8 cellular contexts compared by ENCODE assay signal in genomic region chr19:9818734-9819589, GRCh38. TPM values are rescaled to one million over a fixed set of nuclear protein-coding genes. Genes with fewer than 3 reads are reported as not detected.
DNase-seq lines count a peak whose midpoint lies in the region; ATAC-seq and TF ChIP-seq lines count a peak whose summit lies in the region.

Gene FBXL12, minus strand, starts transcription at chr19:9819079. Its CDS starts 266 bp downstream, at chr19:9818813.

- peak; percentile 99 for DNase-seq in GM06990 (ENCODE audit: extremely low read depth, insufficient read length)
- peak; percentile 98 for DNase-seq in NCI-H1092 treated with DMSO at 0.1 percent for 48 hours (lab: John Stamatoyannopoulos, UW)
- peak; percentile 99 for DNase-seq in SKM-1 (lab: John Stamatoyannopoulos, UW; ENCODE audit: unreplicated experiment)
- DNase-seq in activated naive CD4-positive, alpha-beta T cell treated with anti-CD3 and anti-CD28 coated beads, Interleukin-2, amount 50 U/mL, for 72 hours (ENCODE audit: low spot score in 2 of 2) = peak; percentile 100
- peak; percentile 100 for DNase-seq in globus pallidus (ENCODE audit: low spot score)
- peak; percentile 100 for DNase-seq in occipital lobe (lab: John Stamatoyannopoulos, UW)

- H3K27ac Mint-ChIP-seq in activated naive CD4-positive, alpha-beta T cell treated with anti-CD3 and anti-CD28 coated beads, Interleukin-2, amount 50 U/mL, for 72 hours = peak within 1 kb of the TSS; percentile 95 to 97

- H3K4me3 ChIP-seq in GM06990 (replicated peaks; ENCODE audit: low read depth, low read length) = peak within 1 kb of the TSS; percentile 94

- H3K27me3 ChIP-seq in GM06990 (replicated peaks; ENCODE audit: control insufficient read depth, insufficient read depth, low read length) = no peaks in the 10 kb centered on the region

- H3K36me3 ChIP-seq in GM06990 (ENCODE audit: control insufficient read depth, insufficient read depth, low read length) = peaks cover 2% of the 10 kb centered on the region

- no peak for TF ChIP-seq CTCF in GM06990 (IDR thresholded peaks at IDR 0.05; ENCODE audit: insufficient read depth, low read length, poor library complexity, severe bottlenecking)

- ATAC-seq in HG02588 (IDR thresholded peaks at IDR 0.05; ENCODE audit: unreplicated experiment) = peak; percentile 83
- ATAC-seq in activated naive CD4-positive, alpha-beta T cell treated with anti-CD3 and anti-CD28 coated beads, Interleukin-2, amount 50 U/mL, for 72 hours = peak; percentile 87 to 90

- H3K27ac ChIP-seq in temporal lobe (ENCODE audit: low read depth, low read length) = peak within 1 kb of the TSS; percentile 77

- peaks cover 4 to 9% of the 10 kb centered on the region in 2 donors for H3K9me3 Mint-ChIP-seq in activated naive CD4-positive, alpha-beta T cell treated with anti-CD3 and anti-CD28 coated beads, Interleukin-2, amount 50 U/mL, for 72 hours

- H3K36me3 Mint-ChIP-seq in activated naive CD4-positive, alpha-beta T cell treated with anti-CD3 and anti-CD28 coated beads, Interleukin-2, amount 50 U/mL, for 72 hours = peaks cover 12 to 38% of the 10 kb centered on the region in 2 donors

RNA-seq across cellular contexts. Expression of gene FBXL12, which starts in this region (rescaled TPM):
- 10 to 100 TPM; 30.7 to 36.0 TPM for total RNA-seq in activated naive CD4-positive, alpha-beta T cell treated with anti-CD3 and anti-CD28 coated beads, Interleukin-2, amount 50 U/mL, for 72 hours
- total RNA-seq in occipital lobe = 13.1 TPM
- total RNA-seq in temporal lobe = 3.7 TPM

Comparison
In these comparisons a context has a peak if more than half of its experiments do, and no peak if none do; other contexts are left out.
1. Peak in every context shown above with its lines: DNase-seq, ATAC-seq, H3K4me3 ChIP-seq and H3K27ac ChIP-seq.